In the genomic region with DNA sequence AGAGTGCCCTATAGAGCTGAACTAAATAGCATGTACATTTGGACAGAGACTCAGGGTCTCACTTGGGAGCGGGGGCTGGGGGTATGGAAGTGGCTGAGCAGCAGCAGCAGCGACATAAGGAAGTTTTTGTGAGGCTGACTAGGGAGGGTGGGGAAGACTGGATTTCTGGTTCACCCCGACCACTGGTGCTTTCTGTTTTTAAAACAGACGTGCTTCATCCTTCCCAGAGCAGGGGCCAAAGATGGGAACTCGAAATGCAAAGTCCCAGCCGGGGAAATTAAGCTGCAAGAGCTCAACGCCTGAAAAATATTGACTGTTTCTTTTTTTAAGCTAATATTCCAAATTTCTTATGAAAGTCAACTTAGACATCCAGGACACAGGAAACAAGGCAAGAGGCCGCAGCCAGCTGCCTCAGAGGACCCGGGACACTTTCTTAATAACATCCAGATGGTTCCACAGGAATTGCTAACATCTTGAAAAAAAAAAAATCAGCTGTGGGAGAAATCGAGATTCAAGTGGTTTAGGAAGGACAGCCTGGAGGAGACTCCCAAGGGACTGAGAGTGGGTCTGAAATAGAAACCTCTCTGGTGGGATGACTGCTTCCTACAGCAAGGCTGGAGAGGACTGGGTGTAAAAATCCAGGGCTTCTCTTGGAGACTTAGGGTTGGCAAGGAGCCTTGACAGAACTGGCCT, we compare ENCODE assay signal across 11 cellular contexts.
DNase-seq lines count a peak whose midpoint lies in the region; ATAC-seq and TF ChIP-seq lines count a peak whose summit lies in the region.
"Had no signal": no experiment of that assay in that cellular context is flagged by ENCODE, and none has a peak within 500 bp of the region (broad histone marks: within the 10 kb centered on the region; RNA-seq: fewer than 3 reads in every experiment).

No MANE protein-coding gene starts in this region.

- WGBS in body of pancreas, 2 donors = 58 to 71% methylated on average over 10 of the region's 10 CpGs
- WGBS in right cardiac atrium = 42% methylated on average over 10 of the region's 10 CpGs
- WGBS in spleen, 5 donors = 64 to 81% (median 72%) methylated on average over 10 of the region's 10 CpGs

- no peak for TF ChIP-seq CTCF in body of pancreas (IDR thresholded peaks at IDR 0.05)
- TF ChIP-seq CTCF in spleen (IDR thresholded peaks at IDR 0.05 in 8 of 11, conservative IDR thresholded peaks at IDR 0.05 in 3 of 11) = no peak

- peak; percentile 80 for DNase-seq in GM04503 (ENCODE audit: low read depth)
- DNase-seq in body of pancreas = peak in 3 of 4 donors; percentile 18 to 44 (median 24)
- DNase-seq in right cardiac atrium = peak; percentile 41 to 83 (median 76)
- no peak for DNase-seq in spleen
- no peak for DNase-seq in pons (ENCODE audit: low spot score)
- no peak for DNase-seq in NOMO-1 treated with DMSO at 0.1 percent for 48 hours (lab: John Stamatoyannopoulos, UW; ENCODE audit: unreplicated experiment)
- DNase-seq: head of caudate nucleus; NCI-H1105; stimulated activated CD4-positive, alpha-beta T cell treated with anti-CD3 and anti-CD28 coated beads, Interleukin-15, amount 100 ng/mL, for 24 hours had no signal

- intact Hi-C loops in body of pancreas (cut with DNase I) = no loop called here
- intact Hi-C loops in right cardiac atrium (cut with DNase I) = loop anchor here in 2 of 4 donors (10.0 kb wide), 2 partner anchors 176 to 216 kb away; a partner anchor contains a TSS
- intact Hi-C loops in spleen (cut with DNase I; ENCODE audit: low total_unique reads) = no loop called here

- H3K36me3 ChIP-seq in body of pancreas (replicated peaks in 1 of 2; ENCODE audit: insufficient read depth in 1 of 2, low read depth in 2 of 2) (no peaks in the 10 kb centered on the region), spleen (no peaks in the 10 kb centered on the region)

- ATAC-seq in body of pancreas (peak; percentile 71), right cardiac atrium (peak; percentile 66 to 78), GM21367 (IDR thresholded peaks at IDR 0.05; ENCODE audit: unreplicated experiment) (no peak), HG02763 (IDR thresholded peaks at IDR 0.05; ENCODE audit: unreplicated experiment) (no peak)

- H3K4me3 ChIP-seq in body of pancreas (no peak overlapping the region), right cardiac atrium (ENCODE audit: low read length) (no peak overlapping the region), spleen (no peak overlapping the region)

- H3K27ac ChIP-seq in body of pancreas = no peak overlapping the region
- peak overlapping the region; percentile 65 for H3K27ac ChIP-seq in right cardiac atrium (ENCODE audit: low read length)
- peak overlapping the region in 7 of 8 donors; percentile 5 to 70 (median 56) for H3K27ac ChIP-seq in spleen

- no peaks in the 10 kb centered on the region for H3K9me3 ChIP-seq in body of pancreas
- no peaks in the 10 kb centered on the region for H3K9me3 ChIP-seq in right cardiac atrium (ENCODE audit: control insufficient read depth, low read length)
- H3K9me3 ChIP-seq in spleen = peaks cover 0 to 2% (median 0%) of the 10 kb centered on the region in 8 donors

- H3K27me3 ChIP-seq in body of pancreas (no peaks in the 10 kb centered on the region), right cardiac atrium (ENCODE audit: control insufficient read depth, insufficient read depth) (no peaks in the 10 kb centered on the region), spleen (replicated peaks in 1 of 7) (peaks cover 0 to 18% (median 0%) of the 10 kb centered on the region in 7 donors)

- no peak for TF ChIP-seq POLR2A in body of pancreas (IDR thresholded peaks at IDR 0.05)
- TF ChIP-seq POLR2A in spleen (IDR thresholded peaks at IDR 0.05) = no peak

- H3K4me1 ChIP-seq in body of pancreas (no peaks in the 10 kb centered on the region), right cardiac atrium (ENCODE audit: control insufficient read depth, insufficient read depth, low read length) (peaks cover 5% of the 10 kb centered on the region), spleen (peaks cover 0 to 16% (median 6%) of the 10 kb centered on the region in 6 donors)

Comparison
In these comparisons a context has a peak if more than half of its experiments do, and no peak if none do; other contexts are left out.
1. DNase-seq: peak in GM04503 (single experiment), body of pancreas (3 of 4) and right cardiac atrium (3 of 3); none in spleen (single experiment), pons (single experiment) and NOMO-1 treated with DMSO at 0.1 percent for 48 hours (single experiment).
2. ATAC-seq: peak in body of pancreas (single experiment) and right cardiac atrium (2 of 2); none in GM21367 (single experiment) and HG02763 (single experiment).
3. H3K27ac ChIP-seq: peak in right cardiac atrium (single experiment) and spleen (7 of 8); none in body of pancreas (0 of 4).